In the genomic region with DNA sequence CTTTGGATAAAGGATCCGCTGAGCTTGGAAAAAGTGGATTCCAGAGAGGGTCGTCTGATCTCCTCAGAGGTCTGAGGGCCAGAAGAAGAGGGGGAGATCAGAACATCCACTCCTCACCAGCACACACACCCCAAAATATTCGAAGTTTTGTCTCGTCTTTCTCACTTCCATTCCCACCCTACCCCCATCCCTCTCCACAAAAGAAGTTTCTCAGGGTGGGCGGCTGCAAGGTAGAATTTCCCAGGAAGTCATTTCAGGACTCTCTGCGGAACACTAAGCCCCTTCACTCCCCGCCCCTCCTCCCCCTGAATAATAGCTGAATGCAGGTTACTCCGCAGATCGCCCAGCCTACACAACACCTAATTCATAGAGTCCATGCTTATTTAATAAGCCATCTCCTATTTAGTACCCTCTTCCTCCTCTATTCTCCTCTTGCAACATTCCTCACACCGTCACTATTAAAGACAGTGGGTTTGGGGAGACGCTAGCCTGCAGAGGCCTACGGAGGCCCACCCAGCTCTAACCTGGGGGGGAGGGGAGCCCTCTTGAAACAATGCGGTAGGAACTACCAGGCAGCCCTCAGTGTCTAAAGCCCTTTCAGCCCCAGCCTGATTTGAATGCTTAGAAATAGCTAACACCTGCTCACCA, we compare ENCODE assay signal across 8 cellular contexts. TPM values are rescaled to one million over a fixed set of nuclear protein-coding genes. Genes with fewer than 3 reads are reported as not detected.
DNase-seq lines count a peak whose midpoint lies in the region; ATAC-seq and TF ChIP-seq lines count a peak whose summit lies in the region.

No MANE protein-coding gene starts in this region.

- no peaks in the 10 kb centered on the region for H3K36me3 Mint-ChIP-seq in Caco-2 (ENCODE audit: insufficient read depth, unreplicated experiment)

- no peak for ATAC-seq in GM18520 (IDR thresholded peaks at IDR 0.05; ENCODE audit: unreplicated experiment)

- H3K9me3 ChIP-seq in Caco-2 (no peaks in the 10 kb centered on the region), adipocyte (ENCODE audit: control insufficient read depth, low read length) (no peaks in the 10 kb centered on the region), thymus (ENCODE audit: control insufficient read depth) (no peaks in the 10 kb centered on the region)

- intact Hi-C loops in Caco-2 (cut with micrococcal nuclease; ENCODE audit: unreplicated experiment): loop anchor here (1.0 to 2.0 kb wide), 3 partner anchors 8 to 31 kb away; a partner anchor contains a TSS

- peak overlapping the region; percentile 80 for H3K27ac ChIP-seq in thymus (ENCODE audit: low read depth)

- H3K27me3 ChIP-seq in Caco-2 (replicated peaks; ENCODE audit: control insufficient read depth, insufficient read depth, low read length): no peaks in the 10 kb centered on the region
- H3K27me3 ChIP-seq in adipocyte (replicated peaks; ENCODE audit: control insufficient read depth, insufficient read depth, low read length): peaks cover 10% of the 10 kb centered on the region
- no peaks in the 10 kb centered on the region for H3K27me3 ChIP-seq in kidney epithelial cell (ENCODE audit: control insufficient read depth, insufficient read depth, low read length)
- H3K27me3 ChIP-seq in thymus (ENCODE audit: control insufficient read depth, insufficient read depth): no peaks in the 10 kb centered on the region

- H3K4me3 ChIP-seq in Caco-2 (ENCODE audit: low read depth, low read length): peak overlapping the region; percentile 79
- H3K4me3 ChIP-seq in Jurkat, Clone E6-1 (ENCODE audit: low read length): peak overlapping the region; percentile 72
- peak overlapping the region; percentile 72 for H3K4me3 ChIP-seq in adipocyte (ENCODE audit: low read length)
- peak overlapping the region; percentile 90 for H3K4me3 ChIP-seq in kidney epithelial cell (ENCODE audit: low read depth, low read length)
- H3K4me3 ChIP-seq in thymus (ENCODE audit: low read length): peak overlapping the region; percentile 87

- no peak overlapping the region for H3K9ac ChIP-seq in adipocyte (ENCODE audit: low read length)

- CTCF ChIA-PET in Caco-2 (lab: Charles Lee): interaction anchor here (0.6 to 1.5 kb wide), 5 partner anchors 16 to 71 kb away, joined by 3 to 12 read pairs (median 5); a partner anchor contains a TSS

- peaks cover 13% of the 10 kb centered on the region for H3K4me1 Mint-ChIP-seq in Caco-2 (ENCODE audit: low read depth, unreplicated experiment)

- POLR2A ChIA-PET in Caco-2 (lab: Charles Lee): interaction anchor here (0.6 to 1.6 kb wide), 9 partner anchors 12 to 90 kb away, joined by 3 to 29 read pairs (median 5); a partner anchor contains a TSS

- 18% methylated on average over 13 of the region's 13 CpGs for WGBS in thymus

- peaks cover 9% of the 10 kb centered on the region for H3K4me1 ChIP-seq in Caco-2
- peaks cover 2% of the 10 kb centered on the region for H3K4me1 ChIP-seq in adipocyte (ENCODE audit: control insufficient read depth, insufficient read depth, low read length)
- peaks cover 8% of the 10 kb centered on the region for H3K4me1 ChIP-seq in thymus (ENCODE audit: control insufficient read depth, insufficient read depth, low read length)

- H3K4me3 Mint-ChIP-seq in Caco-2 (ENCODE audit: unreplicated experiment): peak overlapping the region; percentile 74

- TF ChIP-seq CTCF in Caco-2 (IDR thresholded peaks at IDR 0.05; ENCODE audit: insufficient read depth in 1 of 2, low read depth in 1 of 2, low read length in 1 of 2, severe bottlenecking in 1 of 2, unreplicated experiment in 1 of 2) (no peak), kidney epithelial cell (IDR thresholded peaks at IDR 0.05; ENCODE audit: insufficient read depth, low read length, poor library complexity, severe bottlenecking) (no peak)

- no peak for DNase-seq in Caco-2
- no peak for DNase-seq in Jurkat, Clone E6-1 (ENCODE audit: low read depth, low spot score)
- DNase-seq in adipocyte (ENCODE audit: low read depth): no peak
- no peak for DNase-seq in kidney epithelial cell (ENCODE audit: low read depth)
- DNase-seq in midbrain (lab: John Stamatoyannopoulos, UW): no peak
- DNase-seq in activated effector memory CD4-positive, alpha-beta T cell treated with anti-CD3 and anti-CD28 coated beads, Interleukin-2, amount 50 U/mL, for 16 hours: no peak

- no peak overlapping the region for H3K27ac Mint-ChIP-seq in Caco-2 (ENCODE audit: unreplicated experiment)

- no TSS peak for BruUV-seq in Caco-2 (replicated peaks; lab: Mats Ljungman, UMichigan)

- H3K9me3 Mint-ChIP-seq in Caco-2 (ENCODE audit: unreplicated experiment): no peaks in the 10 kb centered on the region

- no peaks in the 10 kb centered on the region for H3K27me3 Mint-ChIP-seq in Caco-2 (ENCODE audit: insufficient read depth, unreplicated experiment)

- H3K36me3 ChIP-seq in Caco-2 (ENCODE audit: control insufficient read depth, insufficient read depth, low read length) (no peaks in the 10 kb centered on the region), adipocyte (ENCODE audit: control insufficient read depth, insufficient read depth, low read length, severe bottlenecking) (no peaks in the 10 kb centered on the region), kidney epithelial cell (ENCODE audit: control insufficient read depth, insufficient read depth, low read length) (peaks cover 1% of the 10 kb centered on the region), thymus (ENCODE audit: control insufficient read depth, insufficient read depth) (no peaks in the 10 kb centered on the region)

RNA-seq across cellular contexts. Expression of a gene that starts 0.7 kb away (rescaled TPM):
- total RNA-seq in Caco-2 (2022) (10.9 and 11.0 TPM in 2 replicates), kidney epithelial cell (14.2 and 17.1 TPM in 2 replicates)
- 17.9 TPM for polyA plus RNA-seq in Jurkat, Clone E6-1 (2012; ENCODE audit: insufficient read depth, insufficient read length)
- 4.1 TPM for polyA plus RNA-seq in thymus

RNA-seq across cellular contexts. Expression of a gene that starts 15.7 kb away (rescaled TPM):
- total RNA-seq in Caco-2 (2022) (40.1 and 43.8 TPM in 2 replicates), kidney epithelial cell (37.7 and 40.4 TPM in 2 replicates)
- 65.2 TPM for polyA plus RNA-seq in Jurkat, Clone E6-1 (2012; ENCODE audit: insufficient read depth, insufficient read length)
- 67.5 TPM for polyA plus RNA-seq in thymus

RNA-seq across cellular contexts. Expression of a gene that starts 49.8 kb away (rescaled TPM):
- 76.6 and 78.8 TPM in 2 replicates for total RNA-seq in Caco-2 (2022)
- 64.1 TPM for polyA plus RNA-seq in Jurkat, Clone E6-1 (2012; ENCODE audit: insufficient read depth, insufficient read length)
- 67.4 and 84.5 TPM in 2 replicates for total RNA-seq in kidney epithelial cell
- 24.2 TPM for polyA plus RNA-seq in thymus

RNA-seq across cellular contexts. Expression of a gene that starts 50.0 kb away (rescaled TPM):
- total RNA-seq in Caco-2 (2022) (18.8 and 20.9 TPM in 2 replicates), kidney epithelial cell (27.5 and 29.5 TPM in 2 replicates)
- polyA plus RNA-seq in Jurkat, Clone E6-1 (2012; ENCODE audit: insufficient read depth, insufficient read length): 31.2 TPM
- 15.7 TPM for polyA plus RNA-seq in thymus

RNA-seq across cellular contexts. Expression of a gene that starts 53.1 kb away (rescaled TPM):
- total RNA-seq in Caco-2 (2022): not detected in 2 replicates
- not detected for polyA plus RNA-seq in Jurkat, Clone E6-1 (2012; ENCODE audit: insufficient read depth, insufficient read length)
- not detected in 2 replicates for total RNA-seq in kidney epithelial cell
- polyA plus RNA-seq in thymus: 0.07 TPM
